ENCODE assay signal across 1 cellular context in the genomic region with DNA sequence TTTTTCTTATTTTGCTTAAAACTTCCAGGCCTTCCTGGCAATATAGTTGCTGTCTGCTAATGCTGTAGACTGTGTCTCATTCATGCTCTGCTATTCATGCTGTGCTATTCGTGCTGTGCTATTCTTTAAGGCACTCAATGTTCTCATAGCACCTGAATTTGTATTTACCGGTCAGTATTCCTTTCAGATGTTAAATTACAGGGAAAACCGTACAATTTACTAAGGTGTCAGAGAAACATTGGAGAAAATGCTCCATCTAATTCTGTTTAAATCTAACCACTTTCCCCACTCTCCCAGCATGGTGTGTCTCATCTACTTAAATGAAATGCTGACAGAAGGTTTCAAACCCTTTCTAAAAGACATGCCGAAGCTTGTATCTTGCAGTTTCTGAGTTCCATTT.
TF ChIP-seq lines count a peak whose summit lies in the region.

No MANE protein-coding gene starts in this region.

TF ChIP-seq in WTC11, 78 proteins besides CTCF, POLR2A, EP300 and RAD21 (continued from another document):
- TF ChIP-seq, protein P1, sequence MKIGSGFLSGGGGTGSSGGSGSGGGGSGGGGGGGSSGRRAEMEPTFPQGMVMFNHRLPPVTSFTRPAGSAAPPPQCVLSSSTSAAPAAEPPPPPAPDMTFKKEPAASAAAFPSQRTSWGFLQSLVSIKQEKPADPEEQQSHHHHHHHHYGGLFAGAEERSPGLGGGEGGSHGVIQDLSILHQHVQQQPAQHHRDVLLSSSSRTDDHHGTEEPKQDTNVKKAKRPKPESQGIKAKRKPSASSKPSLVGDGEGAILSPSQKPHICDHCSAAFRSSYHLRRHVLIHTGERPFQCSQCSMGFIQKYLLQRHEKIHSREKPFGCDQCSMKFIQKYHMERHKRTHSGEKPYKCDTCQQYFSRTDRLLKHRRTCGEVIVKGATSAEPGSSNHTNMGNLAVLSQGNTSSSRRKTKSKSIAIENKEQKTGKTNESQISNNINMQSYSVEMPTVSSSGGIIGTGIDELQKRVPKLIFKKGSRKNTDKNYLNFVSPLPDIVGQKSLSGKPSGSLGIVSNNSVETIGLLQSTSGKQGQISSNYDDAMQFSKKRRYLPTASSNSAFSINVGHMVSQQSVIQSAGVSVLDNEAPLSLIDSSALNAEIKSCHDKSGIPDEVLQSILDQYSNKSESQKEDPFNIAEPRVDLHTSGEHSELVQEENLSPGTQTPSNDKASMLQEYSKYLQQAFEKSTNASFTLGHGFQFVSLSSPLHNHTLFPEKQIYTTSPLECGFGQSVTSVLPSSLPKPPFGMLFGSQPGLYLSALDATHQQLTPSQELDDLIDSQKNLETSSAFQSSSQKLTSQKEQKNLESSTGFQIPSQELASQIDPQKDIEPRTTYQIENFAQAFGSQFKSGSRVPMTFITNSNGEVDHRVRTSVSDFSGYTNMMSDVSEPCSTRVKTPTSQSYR (CRISPR knock-in tag; IDR thresholded peaks at IDR 0.05): no peak
